ENCODE assay signal across 21 cellular contexts in genomic region chr4:7027284-7027683, GRCh38.
"Had no signal": no experiment of that assay in that cellular context is flagged by ENCODE, and none has a peak within 500 bp of the region (broad histone marks: within the 10 kb centered on the region; RNA-seq: fewer than 3 reads in every experiment).

No MANE protein-coding gene starts in this region.

- H3K4me3 ChIP-seq: hepatocyte, left lung, lung, neural progenitor cell, prostate gland, upper lobe of left lung had no signal

- H3K9me3 Mint-ChIP-seq: activated naive CD4-positive, alpha-beta T cell treated with anti-CD3 and anti-CD28 coated beads, Interleukin-2, amount 50 U/mL, for 72 hours; brain; immature natural killer cell; mesothelial cell of epicardium; naive thymus-derived CD8-positive, alpha-beta T cell; neural progenitor cell had no signal

- H3K4me1 ChIP-seq: left lung, neural progenitor cell, prostate gland, upper lobe of left lung had no signal

- H3K4me3 Mint-ChIP-seq: brain; immature natural killer cell; mesothelial cell of epicardium; naive thymus-derived CD8-positive, alpha-beta T cell; neural progenitor cell had no signal

- H2AFZ ChIP-seq: hepatocyte, neural progenitor cell had no signal

- H3K27ac ChIP-seq: hepatocyte, left lung, neural progenitor cell, prostate gland, upper lobe of left lung had no signal

- H3K27me3 ChIP-seq: hepatocyte, left lung, neural progenitor cell, upper lobe of left lung had no signal

- H3K9me3 ChIP-seq: left lung, prostate gland, upper lobe of left lung had no signal

- DNase-seq: activated CD4-positive, alpha-beta T cell treated with anti-CD3 and anti-CD28 coated beads for 1 hour; activated CD4-positive, alpha-beta T cell treated with anti-CD3 and anti-CD28 coated beads, Interleukin-2, amount 50 U/mL, for 4 hours; dermis blood vessel endothelial cell; effector CD8-positive, alpha-beta T cell; erythroblast; foreskin melanocyte; immature natural killer cell; kidney glomerular epithelial cell; left lung; stimulated activated CD4-positive, alpha-beta T cell treated with anti-CD3 and anti-CD28 coated beads, Interleukin-4, amount 100 ng/mL, for 24 hours; stimulated activated naive CD8-positive, alpha-beta T cell treated with anti-CD3 and anti-CD28 coated beads, Interleukin-15, Interleukin-2, amounts not matched to agents 100 U/mL and 50 U/mL, for 24 hours; T-helper 9 cell; upper lobe of left lung had no signal

- H3K9ac ChIP-seq: neural progenitor cell had no signal

- H3K79me2 ChIP-seq: hepatocyte had no signal

- ATAC-seq: activated naive CD4-positive, alpha-beta T cell treated with anti-CD3 and anti-CD28 coated beads, Interleukin-2, amount 50 U/mL, for 72 hours; left lung; naive thymus-derived CD8-positive, alpha-beta T cell; stimulated activated naive CD8-positive, alpha-beta T cell treated with anti-CD3 and anti-CD28 coated beads, Interleukin-15, Interleukin-2, amounts not matched to agents 100 U/mL and 50 U/mL, for 24 hours had no signal

- H3K4me1 Mint-ChIP-seq: brain, immature natural killer cell, mesothelial cell of epicardium had no signal

- H3K27ac Mint-ChIP-seq: mesothelial cell of epicardium, neural progenitor cell had no signal

- H3K36me3 ChIP-seq: neural progenitor cell had no signal

- H3K27me3 Mint-ChIP-seq: brain; naive thymus-derived CD8-positive, alpha-beta T cell had no signal

- H3K4me2 ChIP-seq: hepatocyte, neural progenitor cell had no signal
